8 cellular contexts compared by ENCODE assay signal in the genomic region with DNA sequence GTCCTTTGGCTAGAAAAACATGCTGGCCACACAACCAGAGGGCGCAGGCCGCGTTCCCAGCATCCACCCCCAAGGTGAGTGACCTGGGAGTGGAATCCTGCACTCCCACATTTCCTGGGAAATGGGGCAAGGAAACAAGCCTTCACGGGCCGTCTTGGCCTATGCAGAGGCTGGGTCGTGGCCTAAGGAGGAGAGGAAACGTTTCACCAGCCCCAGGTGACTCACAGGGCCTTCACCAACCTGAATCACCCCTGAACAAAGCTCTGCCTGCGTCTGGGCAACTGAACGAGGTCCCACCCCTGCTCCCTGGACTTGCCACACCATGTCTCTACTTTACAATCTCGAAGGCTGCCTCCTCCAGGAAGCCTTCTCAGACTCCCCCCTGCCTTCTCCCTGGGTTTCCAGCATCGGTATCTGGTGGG. TPM values are rescaled to one million over a fixed set of nuclear protein-coding genes. Genes with fewer than 3 reads are reported as not detected.
DNase-seq lines count a peak whose midpoint lies in the region; ATAC-seq and TF ChIP-seq lines count a peak whose summit lies in the region.

No MANE protein-coding gene starts in this region.

- no peak overlapping the region for H3K56ac ChIP-seq in H9 (ENCODE audit: insufficient read length, low read depth, low read length)

- H2BK20ac ChIP-seq in H9 (ENCODE audit: low read depth, low read length, poor library complexity, severe bottlenecking) = no peak overlapping the region

- H3K27me3 Mint-ChIP-seq in H9 (ENCODE audit: low read depth) = no peaks in the 10 kb centered on the region

- no peak overlapping the region for H3K9ac ChIP-seq in H9 (ENCODE audit: extremely low read depth, insufficient read length, low read length)

- no peak overlapping the region for H2AK5ac ChIP-seq in H9 (ENCODE audit: insufficient read length, low read length)

- peak overlapping the region; percentile 34 for H4K91ac ChIP-seq in H9 (ENCODE audit: insufficient read length, low read depth, low read length)

- H3K27me3 ChIP-seq in H9 (ENCODE audit: insufficient read depth, low read length) (no peaks in the 10 kb centered on the region), esophagus muscularis mucosa (no peaks in the 10 kb centered on the region), spleen (replicated peaks in 1 of 7) (no peaks in the 10 kb centered on the region)

- H3K36me3 Mint-ChIP-seq in H9 (ENCODE audit: insufficient read depth in 1 of 3, low read depth in 3 of 3) = peaks cover 21 to 28% (median 26%) of the 10 kb centered on the region in 3 experiments

- H3K4me1 ChIP-seq in H9 (ENCODE audit: insufficient read depth, low read length) = peaks cover 6% of the 10 kb centered on the region; the same call in 1 of the 2 replicates
- peaks cover 98 to 100% (median 100%) of the 10 kb centered on the region in 4 donors for H3K4me1 ChIP-seq in esophagus muscularis mucosa
- H3K4me1 ChIP-seq in spleen = peaks cover 95 to 100% (median 100%) of the 10 kb centered on the region in 6 donors

- peaks cover 51% of the 10 kb centered on the region; the same call in 1 of the 2 replicates for H3K79me2 ChIP-seq in H9 (ENCODE audit: insufficient read depth, low read length)

- no peak overlapping the region for H3K4ac ChIP-seq in H9 (ENCODE audit: low read depth, low read length)

- H3K4me1 Mint-ChIP-seq in H9 = peaks cover 60 to 70% of the 10 kb centered on the region in 2 experiments

- no peak overlapping the region for H4K5ac ChIP-seq in H9 (ENCODE audit: insufficient read length, low read depth, low read length)

- H2BK120ac ChIP-seq in H9 (ENCODE audit: low read depth, low read length, poor library complexity, severe bottlenecking) = no peak overlapping the region

- WGBS in H9 (ENCODE audit: extremely low coverage, insufficient read length, low lambda C conversion rate) = no CpG with 5 or more reads among the region's 11 CpGs
- WGBS in esophagus muscularis mucosa = 39% methylated on average over 11 of the region's 11 CpGs
- 47 to 61% (median 52%) methylated on average over 11 of the region's 11 CpGs for WGBS in spleen, 5 donors

- no peak overlapping the region for H3K23ac ChIP-seq in H9 (ENCODE audit: insufficient read length, low read depth, low read length)

- peaks cover 0 to 12% (median 3%) of the 10 kb centered on the region in 4 donors for H3K36me3 ChIP-seq in esophagus muscularis mucosa
- peaks cover 0 to 61% (median 5%) of the 10 kb centered on the region in 6 donors for H3K36me3 ChIP-seq in spleen

- no peak overlapping the region for H2BK15ac ChIP-seq in H9 (ENCODE audit: low read depth, low read length)

- H2BK12ac ChIP-seq in H9 (ENCODE audit: insufficient read length, low read depth, low read length) = no peak overlapping the region

- peak overlapping the region; percentile 15 for H3K18ac ChIP-seq in H9 (ENCODE audit: insufficient read length, low read depth, low read length)

- intact Hi-C loops in esophagus muscularis mucosa (cut with DNase I) (loop anchor here (5.0 kb wide), 1 partner anchor 47 kb away; no protein-coding TSS in a partner anchor), spleen (cut with DNase I; ENCODE audit: low total_unique reads) (no loop called here)

- no peaks in the 10 kb centered on the region; a peak in 1 of 5 replicates for H3K9me3 Mint-ChIP-seq in H9

- TF ChIP-seq CTCF in H9 (conservative IDR thresholded peaks at IDR 0.05) (no peak), esophagus muscularis mucosa (IDR thresholded peaks at IDR 0.05) (no peak), spleen (IDR thresholded peaks at IDR 0.05 in 8 of 11, conservative IDR thresholded peaks at IDR 0.05 in 3 of 11) (no peak)

- no peak for DNase-seq in H9
- peak; percentile 60 for DNase-seq in activated CD4-positive, alpha-beta T cell treated with anti-CD3 and anti-CD28 coated beads for 1 hour
- DNase-seq in esophagus muscularis mucosa (ENCODE audit: extremely low spot score) = no peak
- no peak for DNase-seq in spleen
- DNase-seq in middle frontal gyrus (ENCODE audit: extremely low spot score, low spot score) = no peak

- no peak overlapping the region for H4K8ac ChIP-seq in H9 (replicated peaks; ENCODE audit: insufficient read length, low read depth, low read length)

- H2BK5ac ChIP-seq in H9 (ENCODE audit: insufficient read length, low read length) = no peak overlapping the region

- peaks cover 19% of the 10 kb centered on the region for H3K79me1 ChIP-seq in H9 (ENCODE audit: insufficient read depth, low read depth, low read length, poor library complexity, severe bottlenecking)

- peaks cover 3% of the 10 kb centered on the region for H3K23me2 ChIP-seq in H9 (ENCODE audit: insufficient read length, low read depth, low read length, poor library complexity, severe bottlenecking)

- H3K14ac ChIP-seq in H9 (ENCODE audit: insufficient read depth, low read length) = peak overlapping the region; percentile 68; the same call in 1 of the 2 replicates

- no peak overlapping the region for H3K4me3 Mint-ChIP-seq in H9

- H3K27ac Mint-ChIP-seq in H9 = peak overlapping the region; percentile 90 to 93 (median 92); a peak in 6 of 7 replicates

- H3K4me2 ChIP-seq in H9 (ENCODE audit: insufficient read depth, insufficient read length, low read length) = no peak overlapping the region

- H3K4me3 ChIP-seq in esophagus muscularis mucosa (no peak overlapping the region), spleen (peak overlapping the region in 1 of 8 donors; percentile 52)

- no peak overlapping the region for H2AFZ ChIP-seq in H9 (ENCODE audit: low read length)

- H4K20me1 ChIP-seq in H9 (ENCODE audit: control insufficient read depth, insufficient read depth, insufficient read length) = no peaks in the 10 kb centered on the region

- no peaks in the 10 kb centered on the region for H3K9me3 ChIP-seq in H9 (ENCODE audit: control insufficient read depth, low read depth, low read length)
- H3K9me3 ChIP-seq in esophagus muscularis mucosa = no peaks in the 10 kb centered on the region
- no peaks in the 10 kb centered on the region for H3K9me3 ChIP-seq in spleen

- ATAC-seq in HG02610 (IDR thresholded peaks at IDR 0.05; ENCODE audit: unreplicated experiment) (no peak), GM18861 (IDR thresholded peaks at IDR 0.05; ENCODE audit: unreplicated experiment) (no peak), GM19463 (IDR thresholded peaks at IDR 0.05; ENCODE audit: unreplicated experiment) (no peak)

- H3T11ph ChIP-seq in H9 (ENCODE audit: low read length) = no peak overlapping the region

- H3K27ac ChIP-seq in H9 (ENCODE audit: insufficient read length, low read depth, low read length) (peak overlapping the region; percentile 14), esophagus muscularis mucosa (replicated peaks in 1 of 4) (peak overlapping the region; percentile 95 to 100 (median 98)), spleen (peak overlapping the region; percentile 79 to 100 (median 98))

- TF ChIP-seq EP300 in esophagus muscularis mucosa (IDR thresholded peaks at IDR 0.05) = no peak

- TF ChIP-seq POLR2A in esophagus muscularis mucosa (IDR thresholded peaks at IDR 0.05; ENCODE audit: low read depth) (no peak), spleen (IDR thresholded peaks at IDR 0.05) (no peak)

RNA-seq across cellular contexts. Expression of a gene that starts 13.2 kb away (rescaled TPM):
- total RNA-seq in H9 (2021) (243 and 266 TPM in 2 replicates), esophagus muscularis mucosa (100 to 1,000 TPM; 241 to 387 (median 358) TPM), spleen (1,000 to 10,000 TPM in 4 of 7 donors, 100 to 1,000 TPM in 3; 575 to 1,376 (median 1,013) TPM)
- 100 to 1,000 TPM in 1 of 3 donors, 10 to 100 TPM in 2; 59.8 to 166 (median 71.1) TPM for polyA plus RNA-seq in spleen

Comparison
In these comparisons a context has a peak if more than half of its experiments do, and no peak if none do; other contexts are left out.
1. H3K27ac ChIP-seq: peak in every context shown above with its lines; median percentile 98 in esophagus muscularis mucosa; 98 in spleen; 14 in H9.